In genomic region chr7:79286181-79286580, GRCh38 we compare ENCODE assay signal across 27 cellular contexts.
"Had no signal": no experiment of that assay in that cellular context is flagged by ENCODE, and none has a peak within 500 bp of the region (broad histone marks: within the 10 kb centered on the region; RNA-seq: fewer than 3 reads in every experiment).

No MANE protein-coding gene starts in this region.

- H3K27ac ChIP-seq: left ventricle myocardium inferior, pancreas, prostate gland, skin epidermis, stomach, testis, thyroid gland, transverse colon, upper lobe of left lung, vagina had no signal

- ATAC-seq: mucosa of descending colon; naive thymus-derived CD4-positive, alpha-beta T cell; natural killer cell treated with Interleukin-12 subunit alpha and Interleukin-12 subunit beta and Interleukin-15 and Interleukin-18, amount 100 ng/mL, for 72 hours; pancreas; right cardiac atrium; sciatic nerve; stimulated activated naive B cell treated with anti-CD40 and anti-IgM and Interleukin-4, amounts not matched to agents 10 μg/mL and 1 μg/mL and 100 μg/mL, for 72 hours; stimulated activated naive CD8-positive, alpha-beta T cell treated with anti-CD3 and anti-CD28 coated beads, Interleukin-15, Interleukin-2, amounts not matched to agents 100 U/mL and 50 U/mL, for 24 hours had no signal

- H3K4me1 ChIP-seq: pancreas, prostate gland, testis, thyroid gland, transverse colon, vagina had no signal

- H3K4me3 Mint-ChIP-seq: naive thymus-derived CD4-positive, alpha-beta T cell; natural killer cell treated with Interleukin-12 subunit alpha and Interleukin-12 subunit beta and Interleukin-15 and Interleukin-18, amount 100 ng/mL, for 72 hours; stimulated activated naive B cell treated with anti-CD40 and anti-IgM and Interleukin-4, amounts not matched to agents 10 μg/mL and 1 μg/mL and 100 μg/mL, for 72 hours had no signal

- FAIRE-seq: pancreas had no signal

- H3K36me3 Mint-ChIP-seq: naive thymus-derived CD4-positive, alpha-beta T cell; natural killer cell treated with Interleukin-12 subunit alpha and Interleukin-12 subunit beta and Interleukin-15 and Interleukin-18, amount 100 ng/mL, for 72 hours; stimulated activated naive B cell treated with anti-CD40 and anti-IgM and Interleukin-4, amounts not matched to agents 10 μg/mL and 1 μg/mL and 100 μg/mL, for 72 hours had no signal

- H3K27ac Mint-ChIP-seq: naive thymus-derived CD4-positive, alpha-beta T cell; natural killer cell treated with Interleukin-12 subunit alpha and Interleukin-12 subunit beta and Interleukin-15 and Interleukin-18, amount 100 ng/mL, for 72 hours; stimulated activated naive B cell treated with anti-CD40 and anti-IgM and Interleukin-4, amounts not matched to agents 10 μg/mL and 1 μg/mL and 100 μg/mL, for 72 hours had no signal

- H3K9me3 Mint-ChIP-seq: naive thymus-derived CD4-positive, alpha-beta T cell; stimulated activated naive B cell treated with anti-CD40 and anti-IgM and Interleukin-4, amounts not matched to agents 10 μg/mL and 1 μg/mL and 100 μg/mL, for 72 hours had no signal

- DNase-seq: islet precursor cell; left ventricle myocardium inferior; mesendoderm; midbrain; mucosa of descending colon; naive thymus-derived CD4-positive, alpha-beta T cell; pancreas; posterior cingulate gyrus; retina; right cardiac atrium; stimulated activated CD4-positive, alpha-beta T cell treated with anti-CD3 and anti-CD28 coated beads, Interleukin-12 subunit alpha, Interleukin-12 subunit beta, amount 100 ng/mL, for 4 hours; stimulated activated CD4-positive, alpha-beta T cell treated with anti-CD3 and anti-CD28 coated beads, Interleukin-15, amount 100 ng/mL, for 24 hours; stimulated activated CD4-positive, alpha-beta T cell treated with anti-CD3 and anti-CD28 coated beads, Interleukin-2, amount 100 ng/mL, for 24 hours; stimulated activated CD4-positive, alpha-beta T cell treated with anti-CD3 and anti-CD28 coated beads, Interleukin-4, amount 100 ng/mL, for 1 hour; stimulated activated naive B cell treated with anti-CD40 and anti-IgM and Interleukin-4, amounts not matched to agents 10 μg/mL and 1 μg/mL and 100 μg/mL, for 72 hours; stimulated activated naive CD8-positive, alpha-beta T cell treated with anti-CD3 and anti-CD28 coated beads, Interleukin-15, Interleukin-2, amounts not matched to agents 100 U/mL and 50 U/mL, for 24 hours; stomach; testis; thyroid gland; transverse colon; upper lobe of left lung had no signal

- H3K27me3 ChIP-seq: pancreas, stomach, testis, thyroid gland, transverse colon, upper lobe of left lung, vagina had no signal

- H3K27me3 Mint-ChIP-seq: naive thymus-derived CD4-positive, alpha-beta T cell; natural killer cell treated with Interleukin-12 subunit alpha and Interleukin-12 subunit beta and Interleukin-15 and Interleukin-18, amount 100 ng/mL, for 72 hours; stimulated activated naive B cell treated with anti-CD40 and anti-IgM and Interleukin-4, amounts not matched to agents 10 μg/mL and 1 μg/mL and 100 μg/mL, for 72 hours had no signal

- H3K36me3 ChIP-seq: left ventricle myocardium inferior, pancreas, prostate gland, stomach, thyroid gland, transverse colon, upper lobe of left lung, vagina had no signal

- H3K9me3 ChIP-seq: left ventricle myocardium inferior, mucosa of descending colon, pancreas, prostate gland, stomach, testis, thyroid gland, transverse colon, upper lobe of left lung, vagina had no signal

- H3K4me3 ChIP-seq: left ventricle myocardium inferior, lung, mucosa of descending colon, pancreas, prostate gland, skin epidermis, stomach, testis, thyroid gland, transverse colon, upper lobe of left lung, vagina had no signal

- H3K4me1 Mint-ChIP-seq: naive thymus-derived CD4-positive, alpha-beta T cell; stimulated activated naive B cell treated with anti-CD40 and anti-IgM and Interleukin-4, amounts not matched to agents 10 μg/mL and 1 μg/mL and 100 μg/mL, for 72 hours had no signal
